Comparison of ENCODE assay signal across 8 cellular contexts in the genomic region with DNA sequence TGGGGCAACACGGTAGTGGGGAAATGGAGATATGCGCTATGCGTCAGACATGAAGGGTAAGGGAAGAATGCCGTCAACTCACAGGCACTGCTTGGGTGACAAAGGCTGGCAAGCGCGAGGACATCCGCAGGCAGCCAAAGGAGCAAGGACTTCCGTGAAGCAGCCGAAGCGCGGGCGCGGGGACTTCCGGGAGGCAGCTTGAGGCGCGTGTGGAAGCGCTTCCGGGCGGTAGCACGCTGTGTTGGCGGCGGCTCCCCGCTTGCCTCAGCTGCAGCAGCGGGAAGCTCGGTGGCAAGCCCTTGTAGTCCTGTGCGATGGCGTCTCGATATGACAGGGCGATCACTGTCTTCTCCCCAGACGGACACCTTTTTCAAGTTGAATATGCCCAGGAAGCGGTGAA. TPM values are rescaled to one million over a fixed set of nuclear protein-coding genes. Genes with fewer than 3 reads are reported as not detected.
DNase-seq lines count a peak whose midpoint lies in the region; ATAC-seq and TF ChIP-seq lines count a peak whose summit lies in the region.

Gene PSMA8, plus strand, starts transcription at position 218 of the 400 bp plus-strand sequence. Its CDS starts 97 bp downstream, at position 315.

- H3K27ac ChIP-seq in KOPT-K1 (ENCODE audit: low read depth, low read length, poor library complexity, severe bottlenecking) (peak within 1 kb of the TSS; percentile 82), thoracic aorta (no peak within 1 kb of the TSS)

- H3K36me3 Mint-ChIP-seq in memory B cell = no peaks in the 10 kb centered on the region

- DNase-seq in activated effector memory CD4-positive, alpha-beta T cell treated with Interleukin-2 at 50 U/mL for 16 hours = peak; percentile 30
- DNase-seq in memory B cell (ENCODE audit: low spot score in 2 of 2) (peak; percentile 14 to 21), thoracic aorta (ENCODE audit: low spot score) (no peak), SIG-M5 treated with dmso at 0.1 percent for 504 hours (lab: John Stamatoyannopoulos, UW; ENCODE audit: unreplicated experiment) (no peak), amniotic stem cell (lab: John Stamatoyannopoulos, UW) (no peak)

- no peaks in the 10 kb centered on the region for H3K27me3 ChIP-seq in thoracic aorta (replicated peaks; ENCODE audit: insufficient read depth)

- H3K4me1 ChIP-seq in thoracic aorta (ENCODE audit: control insufficient read depth in 1 of 2, low read depth in 2 of 2) = no peaks in the 10 kb centered on the region

- H3K27me3 Mint-ChIP-seq in memory B cell = no peaks in the 10 kb centered on the region

- no peak for TF ChIP-seq CTCF in thoracic aorta (IDR thresholded peaks at IDR 0.05)

- H3K9me3 ChIP-seq in KOPT-K1 (ENCODE audit: insufficient read depth, low read length, poor library complexity, severe bottlenecking) = no peaks in the 10 kb centered on the region
- H3K9me3 ChIP-seq in thoracic aorta = no peaks in the 10 kb centered on the region

- H3K4me3 ChIP-seq in thoracic aorta = peak within 1 kb of the TSS; percentile 33

- H3K27ac Mint-ChIP-seq in memory B cell = peak within 1 kb of the TSS; percentile 91

- no peaks in the 10 kb centered on the region for H3K9me3 Mint-ChIP-seq in memory B cell

- H3K4me3 Mint-ChIP-seq in memory B cell = peak within 1 kb of the TSS; percentile 85

- ATAC-seq in memory B cell (ENCODE audit: low read depth) = peak; percentile 89
- no peak for ATAC-seq in thoracic aorta (ENCODE audit: insufficient number of reproducible peaks, low FRiP score, low read depth)
- no peak for ATAC-seq in GM19467 (IDR thresholded peaks at IDR 0.05; ENCODE audit: unreplicated experiment)
- no peak for ATAC-seq in GM21528 (IDR thresholded peaks at IDR 0.05; ENCODE audit: low FRiP score, unreplicated experiment)

- H3K4me1 Mint-ChIP-seq in memory B cell = peaks cover 4% of the 10 kb centered on the region

- H3K36me3 ChIP-seq in KOPT-K1 (ENCODE audit: insufficient read depth, low read length) (no peaks in the 10 kb centered on the region), thoracic aorta (no peaks in the 10 kb centered on the region)

RNA-seq across cellular contexts. Expression of gene PSMA8, which starts in this region (rescaled TPM):
- not detected for total RNA-seq in thoracic aorta

Comparison
In these comparisons a context has a peak if more than half of its experiments do, and no peak if none do; other contexts are left out.
1. DNase-seq: peak in activated effector memory CD4-positive, alpha-beta T cell treated with Interleukin-2 at 50 U/mL for 16 hours (single experiment) and memory B cell (2 of 2); none in thoracic aorta (single experiment), SIG-M5 treated with dmso at 0.1 percent for 504 hours (single experiment) and amniotic stem cell (single experiment).